Comparison of ENCODE assay signal across 2 cellular contexts in genomic region chr20:4119182-4119853, GRCh38.
TF ChIP-seq lines count a peak whose summit lies in the region.
"Not testable (repeated sequence)": the region's sequence is repeated elsewhere in the genome, so short reads cannot be mapped to it uniquely, and the experiment has no call there.

No MANE protein-coding gene starts in this region.

TF ChIP-seq in SK-N-SH, 30 proteins besides CTCF, POLR2A, EP300 and RAD21 (continued from another document):
- TF ChIP-seq RXRA (IDR thresholded peaks at IDR 0.05; ENCODE audit: borderline replicate concordance, low read depth), result peak; percentile 24; the same call in 1 of the 2 replicates

TF ChIP-seq in K562, 482 proteins besides CTCF, POLR2A, EP300 and RAD21 (continued from another document):
- TF ChIP-seq VEZF1 (CRISPR knock-in tag; IDR thresholded peaks at IDR 0.05) (peak; percentile 66), MTA2 (IDR thresholded peaks at IDR 0.05; ENCODE audit: low read depth) (peak; percentile 38; the same call in 1 of the 2 replicates), KDM1A (IDR thresholded peaks at IDR 0.05) (peak; percentile 55 to 56; a peak in 2 of 4 replicates), TRIM24 (IDR thresholded peaks at IDR 0.05) (peak in 1 of 2 experiments; percentile 65; a peak in 1 of 4 replicates), PBX2 (tag; conservative IDR thresholded peaks at IDR 0.05; ENCODE audit: low read depth) (peak; percentile 68), CEBPG (tag; conservative IDR thresholded peaks at IDR 0.05 in 1 of 2, IDR thresholded peaks at IDR 0.05 in 1 of 2) (peak; percentile 13 to 65; a peak in 2 of 4 replicates), TFAP4 (CRISPR knock-in tag; IDR thresholded peaks at IDR 0.05; ENCODE audit: borderline replicate concordance) (peak; percentile 42; the same call in 1 of the 2 replicates), TCF3 (CRISPR knock-in tag; IDR thresholded peaks at IDR 0.05) (peak; percentile 89), SOX6 (IDR thresholded peaks at IDR 0.05) (peak; percentile 39; the same call in 1 of the 2 replicates), ARID1B (IDR thresholded peaks at IDR 0.05) (peak; percentile 92), CBFA2T2 (conservative IDR thresholded peaks at IDR 0.05) (peak; percentile 76), LCOR (CRISPR knock-in tag; IDR thresholded peaks at IDR 0.05) (peak; percentile 79; the same call in 1 of the 2 replicates), ZNF644 (tag; IDR thresholded peaks at IDR 0.05; ENCODE audit: low read depth) (peak; percentile 34; the same call in 1 of the 2 replicates), SMARCC2 (IDR thresholded peaks at IDR 0.05; ENCODE audit: low read depth) (0 out of 2 replicates have a peak, but pooled peaks have one; percentile 59), PKNOX1 (IDR thresholded peaks at IDR 0.05) (peak; percentile 88), TAL1 (IDR thresholded peaks at IDR 0.05) (peak; percentile 69), MEIS2 (IDR thresholded peaks at IDR 0.05; ENCODE audit: partially characterized antibody) (peak; percentile 85), POLR2AphosphoS5 (IDR thresholded peaks at IDR 0.05; ENCODE audit: control insufficient read depth, insufficient read depth, low read depth, low read length) (peak; percentile 48; the same call in 1 of the 2 replicates), CEBPB (tag; IDR thresholded peaks at IDR 0.05) (peak; percentile 66), TEAD4 (IDR thresholded peaks at IDR 0.05; ENCODE audit: low read length) (peak; percentile 69), FOSL1 (tag; conservative IDR thresholded peaks at IDR 0.05) (peak; percentile 70), NRF1 (conservative IDR thresholded peaks at IDR 0.05 in 1 of 2, IDR thresholded peaks at IDR 0.05 in 1 of 2) (peak; percentile 26 to 30; a peak in 2 of 4 replicates), EGR1 (conservative IDR thresholded peaks at IDR 0.05) (peak; percentile 41), CBFA2T3 (IDR thresholded peaks at IDR 0.05) (peak; percentile 86), ZEB2 (IDR thresholded peaks at IDR 0.05) (peak; percentile 63; the same call in 1 of the 2 replicates), SMARCE1 (IDR thresholded peaks at IDR 0.05) (peak; percentile 78; the same call in 1 of the 2 replicates), ZBTB11 (CRISPR knock-in tag; IDR thresholded peaks at IDR 0.05) (0 out of 6 replicates have a peak, but pooled peaks of 1 of the 3 experiments have one; percentile 42), JUND (IDR thresholded peaks at IDR 0.05; ENCODE audit: borderline replicate concordance, low read depth, low read length) (peak; percentile 63; the same call in 1 of the 2 replicates), RCOR1 (IDR thresholded peaks at IDR 0.05; ENCODE audit: borderline replicate concordance in 1 of 2, low read depth in 2 of 2, low read length in 2 of 2) (peak in 1 of 2 experiments; percentile 78; a peak in 2 of 4 replicates), ATF1 (tag; IDR thresholded peaks at IDR 0.05) (peak; percentile 58), SMARCA4 (IDR thresholded peaks at IDR 0.05) (peak; percentile 73), NFIC (IDR thresholded peaks at IDR 0.05) (peak; percentile 89), GATA2 (CRISPR knock-in tag; IDR thresholded peaks at IDR 0.05) (peak; percentile 69), DPF2 (IDR thresholded peaks at IDR 0.05) (peak; percentile 89), CTBP1 (IDR thresholded peaks at IDR 0.05; ENCODE audit: borderline replicate concordance) (peak; percentile 45; the same call in 1 of the 2 replicates), ADNP (tag; IDR thresholded peaks at IDR 0.05) (peak; percentile 72), NCOR1 (IDR thresholded peaks at IDR 0.05) (peak; percentile 61; the same call in 1 of the 2 replicates), KLF16 (IDR thresholded peaks at IDR 0.05) (peak; percentile 62), CREB1 (IDR thresholded peaks at IDR 0.05) (0 out of 2 replicates have a peak, but pooled peaks have one; percentile 15), CREM (IDR thresholded peaks at IDR 0.05; ENCODE audit: low read depth) (peak; percentile 47)
- TF ChIP-seq PBX2 (CRISPR knock-in tag; IDR thresholded peaks at IDR 0.05; ENCODE audit: low read depth); CEBPG (CRISPR knock-in tag; IDR thresholded peaks at IDR 0.05); TEAD4 (CRISPR knock-in tag; IDR thresholded peaks at IDR 0.05; ENCODE audit: borderline replicate concordance); JUND (tag; IDR thresholded peaks at IDR 0.05; ENCODE audit: borderline replicate concordance, low read depth, low read length); ATF1 (CRISPR knock-in tag; IDR thresholded peaks at IDR 0.05); CREB1 (CRISPR knock-in tag; IDR thresholded peaks at IDR 0.05): not testable (repeated sequence)
